Comparison of ENCODE assay signal across 8 cellular contexts in genomic region chr17:50708050-50709000, GRCh38. TPM values are rescaled to one million over a fixed set of nuclear protein-coding genes. Genes with fewer than 3 reads are reported as not detected.
DNase-seq lines count a peak whose midpoint lies in the region; ATAC-seq and TF ChIP-seq lines count a peak whose summit lies in the region.

No MANE protein-coding gene starts in this region.

- CTCF ChIA-PET in CD4-positive, alpha-beta memory T cell (lab: Charles Lee; ENCODE audit: partially characterized antibody) = interaction anchor here (1.1 to 1.7 kb wide), 3 partner anchors 9 to 26 kb away, joined by 3 to 6 read pairs (median 5); no protein-coding TSS in a partner anchor

- intact Hi-C loops in CD4-positive, alpha-beta memory T cell (cut with micrococcal nuclease) = loop anchor here (1.0 to 5.0 kb wide), 3 partner anchors 166 to 445 kb away; partner anchors contain the start of genes NME1 and RSAD1
- intact Hi-C loops in esophagus squamous epithelium (cut with DNase I) = no loop called here

- peaks cover 8 to 14% of the 10 kb centered on the region in 2 donors for H3K36me3 Mint-ChIP-seq in CD4-positive, alpha-beta memory T cell
- H3K36me3 Mint-ChIP-seq in HFFc6 (ENCODE audit: low read depth) = peaks cover 14% of the 10 kb centered on the region
- H3K36me3 Mint-ChIP-seq in nephron (ENCODE audit: low read depth) = peaks cover 12% of the 10 kb centered on the region

- H3K9me3 ChIP-seq in CD4-positive, alpha-beta memory T cell (ENCODE audit: control insufficient read depth in 1 of 2, low read length in 2 of 2) = no peaks in the 10 kb centered on the region
- H3K9me3 ChIP-seq in esophagus squamous epithelium = no peaks in the 10 kb centered on the region

- H3K4me1 ChIP-seq in CD4-positive, alpha-beta memory T cell (ENCODE audit: insufficient read depth, low read length) = peaks cover 46% of the 10 kb centered on the region
- H3K4me1 ChIP-seq in esophagus squamous epithelium = peaks cover 17 to 60% (median 36%) of the 10 kb centered on the region in 3 donors

- H3K9me3 Mint-ChIP-seq in CD4-positive, alpha-beta memory T cell = no peaks in the 10 kb centered on the region
- H3K9me3 Mint-ChIP-seq in HFFc6 = no peaks in the 10 kb centered on the region
- H3K9me3 Mint-ChIP-seq in nephron = no peaks in the 10 kb centered on the region

- WGBS in esophagus squamous epithelium, 2 donors = 3 to 5% methylated on average over 6 of the region's 6 CpGs

- peak overlapping the region; percentile 84 to 93 (median 90) for H3K4me3 Mint-ChIP-seq in CD4-positive, alpha-beta memory T cell
- peak overlapping the region; percentile 96 for H3K4me3 Mint-ChIP-seq in HFFc6
- peak overlapping the region; percentile 88 to 93 (median 91) for H3K4me3 Mint-ChIP-seq in nephron

- peak overlapping the region; percentile 92 for H3K27ac ChIP-seq in CD4-positive, alpha-beta memory T cell (ENCODE audit: low read depth, low read length)
- peak overlapping the region; percentile 95 to 96 (median 95) for H3K27ac ChIP-seq in esophagus squamous epithelium

- peak; percentile 30 for ATAC-seq in SK-N-SH treated with all-trans-retinoic acid at 6 μM for 48 hours
- ATAC-seq in GM21526 (IDR thresholded peaks at IDR 0.05; ENCODE audit: low FRiP score, unreplicated experiment) = no peak

- peak overlapping the region; percentile 95 to 98 (median 96) for H3K27ac Mint-ChIP-seq in CD4-positive, alpha-beta memory T cell
- H3K27ac Mint-ChIP-seq in HFFc6 (peak overlapping the region; percentile 93), nephron (peak overlapping the region; percentile 97 to 98 (median 98))

- DNase-seq in CD4-positive, alpha-beta memory T cell = peak in 1 of 5 donors; percentile 5
- no peak for DNase-seq in HFFc6
- no peak for DNase-seq in esophagus squamous epithelium (lab: John Stamatoyannopoulos, UW)
- no peak for DNase-seq in GM19240 (ENCODE audit: insufficient read length, low spot score)
- DNase-seq in activated CD4-positive, alpha-beta T cell treated with anti-CD3 and anti-CD28 coated beads for 4 hours = no peak

- no peaks in the 10 kb centered on the region for H3K27me3 ChIP-seq in CD4-positive, alpha-beta memory T cell (ENCODE audit: insufficient read depth, low read length)
- no peaks in the 10 kb centered on the region for H3K27me3 ChIP-seq in esophagus squamous epithelium

- POLR2A ChIA-PET in CD4-positive, alpha-beta memory T cell (lab: Charles Lee; ENCODE audit: partially characterized antibody) = interaction anchor here (0.6 to 6.2 kb wide), 12 partner anchors 11 to 559 kb away, joined by 3 to 116 read pairs (median 3); partner anchors contain the start of genes LUC7L3 and TOB1

- peak overlapping the region; percentile 66 to 81 for H3K4me3 ChIP-seq in CD4-positive, alpha-beta memory T cell (ENCODE audit: low read length in 2 of 2)
- peak overlapping the region; percentile 58 to 73 (median 67) for H3K4me3 ChIP-seq in esophagus squamous epithelium

- peaks cover 4% of the 10 kb centered on the region for H3K36me3 ChIP-seq in CD4-positive, alpha-beta memory T cell (ENCODE audit: insufficient read depth, low read length)
- peaks cover 0 to 14% (median 0%) of the 10 kb centered on the region in 3 donors for H3K36me3 ChIP-seq in esophagus squamous epithelium

- peak in 2 of 4 donors; percentile 21 to 37 for TF ChIP-seq POLR2A in esophagus squamous epithelium (IDR thresholded peaks at IDR 0.05)

- peaks cover 29 to 49% (median 38%) of the 10 kb centered on the region in 4 donors for H3K4me1 Mint-ChIP-seq in CD4-positive, alpha-beta memory T cell
- H3K4me1 Mint-ChIP-seq in HFFc6 (ENCODE audit: low read depth) (peaks cover 47% of the 10 kb centered on the region), nephron (peaks cover 39% of the 10 kb centered on the region)

- TF ChIP-seq CTCF in HFFc6 (IDR thresholded peaks at IDR 0.05) = no peak
- no peak for TF ChIP-seq CTCF in esophagus squamous epithelium (IDR thresholded peaks at IDR 0.05)
- TF ChIP-seq CTCF in nephron (IDR thresholded peaks at IDR 0.05; ENCODE audit: unreplicated experiment in 3 of 3) = no peak

- H3K27me3 Mint-ChIP-seq in CD4-positive, alpha-beta memory T cell = no peaks in the 10 kb centered on the region
- H3K27me3 Mint-ChIP-seq in HFFc6 (ENCODE audit: insufficient read depth) = peaks cover 6% of the 10 kb centered on the region; the same call in 1 of the 2 replicates
- H3K27me3 Mint-ChIP-seq in nephron (ENCODE audit: low read depth) = no peaks in the 10 kb centered on the region

TF ChIP-seq in SK-N-SH treated with all-trans-retinoic acid at 6 μM for 48 hours, 23 proteins besides CTCF, POLR2A, EP300 and RAD21 (continues in another document):
- no peak for TF ChIP-seq ZNF565 (CRISPR knock-in tag; conservative IDR thresholded peaks at IDR 0.05; ENCODE audit: low read depth)
- TF ChIP-seq, protein P1, sequence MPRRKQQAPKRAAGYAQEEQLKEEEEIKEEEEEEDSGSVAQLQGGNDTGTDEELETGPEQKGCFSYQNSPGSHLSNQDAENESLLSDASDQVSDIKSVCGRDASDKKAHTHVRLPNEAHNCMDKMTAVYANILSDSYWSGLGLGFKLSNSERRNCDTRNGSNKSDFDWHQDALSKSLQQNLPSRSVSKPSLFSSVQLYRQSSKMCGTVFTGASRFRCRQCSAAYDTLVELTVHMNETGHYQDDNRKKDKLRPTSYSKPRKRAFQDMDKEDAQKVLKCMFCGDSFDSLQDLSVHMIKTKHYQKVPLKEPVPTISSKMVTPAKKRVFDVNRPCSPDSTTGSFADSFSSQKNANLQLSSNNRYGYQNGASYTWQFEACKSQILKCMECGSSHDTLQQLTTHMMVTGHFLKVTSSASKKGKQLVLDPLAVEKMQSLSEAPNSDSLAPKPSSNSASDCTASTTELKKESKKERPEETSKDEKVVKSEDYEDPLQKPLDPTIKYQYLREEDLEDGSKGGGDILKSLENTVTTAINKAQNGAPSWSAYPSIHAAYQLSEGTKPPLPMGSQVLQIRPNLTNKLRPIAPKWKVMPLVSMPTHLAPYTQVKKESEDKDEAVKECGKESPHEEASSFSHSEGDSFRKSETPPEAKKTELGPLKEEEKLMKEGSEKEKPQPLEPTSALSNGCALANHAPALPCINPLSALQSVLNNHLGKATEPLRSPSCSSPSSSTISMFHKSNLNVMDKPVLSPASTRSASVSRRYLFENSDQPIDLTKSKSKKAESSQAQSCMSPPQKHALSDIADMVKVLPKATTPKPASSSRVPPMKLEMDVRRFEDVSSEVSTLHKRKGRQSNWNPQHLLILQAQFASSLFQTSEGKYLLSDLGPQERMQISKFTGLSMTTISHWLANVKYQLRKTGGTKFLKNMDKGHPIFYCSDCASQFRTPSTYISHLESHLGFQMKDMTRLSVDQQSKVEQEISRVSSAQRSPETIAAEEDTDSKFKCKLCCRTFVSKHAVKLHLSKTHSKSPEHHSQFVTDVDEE (CRISPR knock-in tag; IDR thresholded peaks at IDR 0.05) = 0 out of 2 replicates have a peak, but pooled peaks have one; percentile 10
- no peak for TF ChIP-seq PPARA (CRISPR knock-in tag; IDR thresholded peaks at IDR 0.05; ENCODE audit: borderline replicate concordance)
- TF ChIP-seq ZFP30 (CRISPR knock-in tag; IDR thresholded peaks at IDR 0.05) = no peak
- no peak for TF ChIP-seq GLIS3 (CRISPR knock-in tag; IDR thresholded peaks at IDR 0.05)
- TF ChIP-seq ZNF8 (CRISPR knock-in tag; IDR thresholded peaks at IDR 0.05) = no peak
- TF ChIP-seq ESRRG (CRISPR knock-in tag; IDR thresholded peaks at IDR 0.05) = no peak
- TF ChIP-seq TCF4 (CRISPR knock-in tag; IDR thresholded peaks at IDR 0.05; ENCODE audit: borderline replicate concordance) = no peak
- TF ChIP-seq POU6F1 (CRISPR knock-in tag; IDR thresholded peaks at IDR 0.05; ENCODE audit: borderline replicate concordance, low read depth) = no peak
- TF ChIP-seq ZFP3 (CRISPR knock-in tag; IDR thresholded peaks at IDR 0.05) = 0 out of 2 replicates have a peak, but pooled peaks have one; percentile 33
- peak; percentile 75; the same call in 1 of the 2 replicates for TF ChIP-seq CSDC2 (CRISPR knock-in tag; IDR thresholded peaks at IDR 0.05)
- no peak for TF ChIP-seq ZC3H10 (CRISPR knock-in tag; IDR thresholded peaks at IDR 0.05)
- TF ChIP-seq RARB (CRISPR knock-in tag; IDR thresholded peaks at IDR 0.05) = no peak

RNA-seq across cellular contexts. Expression of gene ANKRD40, which starts 0.6 kb away (rescaled TPM):
- total RNA-seq in CD4-positive, alpha-beta memory T cell = 10 to 100 TPM; 34.2 to 39.3 TPM
- 1 to 10 TPM; 2.1 to 8.1 TPM for polyA plus RNA-seq in CD4-positive, alpha-beta memory T cell
- total RNA-seq in HFFc6 (2021; fragmentation: NEBNext Ultra II Directional; extraction: Animal tissue kit (Norgen Biotek cat#: 25700)) = 10 to 100 TPM; 43.1 to 48.4 (median 46.6) TPM
- total RNA-seq in esophagus squamous epithelium = 10 to 100 TPM; 10.7 to 34.9 (median 17.9) TPM

RNA-seq across cellular contexts. Expression of gene LUC7L3, which starts 11.1 kb away (rescaled TPM):
- total RNA-seq in CD4-positive, alpha-beta memory T cell = 100 to 1,000 TPM; 254 to 291 TPM
- polyA plus RNA-seq in CD4-positive, alpha-beta memory T cell = 10 to 100 TPM; 21.9 to 79.6 TPM
- 10 to 100 TPM; 54.0 to 76.3 (median 59.1) TPM for total RNA-seq in HFFc6 (2021; fragmentation: NEBNext Ultra II Directional; extraction: Animal tissue kit (Norgen Biotek cat#: 25700))
- total RNA-seq in esophagus squamous epithelium = 10 to 100 TPM; 18.0 to 95.2 (median 31.5) TPM

RNA-seq across cellular contexts. Expression of gene ANKRD40CL, which starts 59.0 kb away (rescaled TPM):
- total RNA-seq in CD4-positive, alpha-beta memory T cell = not detected
- not detected for polyA plus RNA-seq in CD4-positive, alpha-beta memory T cell
- total RNA-seq in HFFc6 (2021; fragmentation: NEBNext Ultra II Directional; extraction: Animal tissue kit (Norgen Biotek cat#: 25700)) = not detected
- not detected for total RNA-seq in esophagus squamous epithelium
